ENCODE assay signal across 1 cellular context in genomic region chr16:75559564-75560372, GRCh38.
TF ChIP-seq lines count a peak whose summit lies in the region.

No MANE protein-coding gene starts in this region.

TF ChIP-seq in K562, 482 proteins besides CTCF, POLR2A, EP300 and RAD21 (continued from another document and continues in another):
- TF ChIP-seq YY1 (IDR thresholded peaks at IDR 0.05; ENCODE audit: borderline replicate concordance in 1 of 3, control insufficient read depth in 1 of 3, extremely low read depth in 1 of 3, insufficient read depth in 3 of 3, insufficient read length in 1 of 3, insufficient replicate concordance in 2 of 3, low read depth in 1 of 3, low read length in 2 of 3), result peak in 1 of 3 experiments; percentile 70
- no peak for TF ChIP-seq DLX4 (CRISPR knock-in tag; IDR thresholded peaks at IDR 0.05)
- TF ChIP-seq MBD1 (CRISPR knock-in tag; IDR thresholded peaks at IDR 0.05), result no peak
- 0 out of 2 replicates have a peak, but pooled peaks have one; percentile 44 for TF ChIP-seq KLF16 (IDR thresholded peaks at IDR 0.05)
- no peak for TF ChIP-seq NCOA1 (IDR thresholded peaks at IDR 0.05; ENCODE audit: low read depth)
- TF ChIP-seq BRF2 (IDR thresholded peaks at IDR 0.05; ENCODE audit: borderline replicate concordance, insufficient read depth, insufficient read length), result no peak
- no peak for TF ChIP-seq ZFP91 (CRISPR knock-in tag; IDR thresholded peaks at IDR 0.05)
- TF ChIP-seq KDM1A (IDR thresholded peaks at IDR 0.05), result peak; percentile 73 to 75
- TF ChIP-seq ZNF197 (CRISPR knock-in tag; IDR thresholded peaks at IDR 0.05; ENCODE audit: low read depth), result no peak
- TF ChIP-seq HDAC6 (IDR thresholded peaks at IDR 0.05; ENCODE audit: low read depth, low read length), result no peak
- TF ChIP-seq TFAP4 (CRISPR knock-in tag; IDR thresholded peaks at IDR 0.05; ENCODE audit: borderline replicate concordance), result no peak; the same call in 1 of the 2 replicates
- TF ChIP-seq SNIP1 (IDR thresholded peaks at IDR 0.05; ENCODE audit: low read depth), result no peak
- TF ChIP-seq ZNF436 (CRISPR knock-in tag; IDR thresholded peaks at IDR 0.05), result no peak
- no peak for TF ChIP-seq RBFOX2 (IDR thresholded peaks at IDR 0.05; ENCODE audit: low read depth, low read length)
- TF ChIP-seq FOSL1 (tag; conservative IDR thresholded peaks at IDR 0.05), result no peak
- TF ChIP-seq RFX7 (CRISPR knock-in tag; IDR thresholded peaks at IDR 0.05), result no peak
- TF ChIP-seq BMI1 (IDR thresholded peaks at IDR 0.05; ENCODE audit: low read length), result no peak
- no peak for TF ChIP-seq SMARCB1 (IDR thresholded peaks at IDR 0.05; ENCODE audit: insufficient read length, low read depth)
- TF ChIP-seq MCM2 (IDR thresholded peaks at IDR 0.05; ENCODE audit: low read depth), result no peak
- no peak; a peak in 2 of 4 replicates for TF ChIP-seq MNT (conservative IDR thresholded peaks at IDR 0.05)
- no peak for TF ChIP-seq DMBX1 (CRISPR knock-in tag; IDR thresholded peaks at IDR 0.05; ENCODE audit: borderline replicate concordance)
- peak; percentile 24 for TF ChIP-seq PRDM10 (IDR thresholded peaks at IDR 0.05; ENCODE audit: partially characterized antibody)
- no peak for TF ChIP-seq RUNX1 (IDR thresholded peaks at IDR 0.05; ENCODE audit: low read depth)
- TF ChIP-seq PCBP1 (IDR thresholded peaks at IDR 0.05; ENCODE audit: low read depth, low read length, poor library complexity, severe bottlenecking), result no peak
- no peak for TF ChIP-seq FIP1L1 (IDR thresholded peaks at IDR 0.05; ENCODE audit: low read depth, low read length, poor library complexity, severe bottlenecking)
- TF ChIP-seq MLLT1 (IDR thresholded peaks at IDR 0.05), result 0 out of 4 replicates have a peak, but pooled peaks of 1 of the 2 experiments have one; percentile 17
- TF ChIP-seq HNRNPLL (IDR thresholded peaks at IDR 0.05; ENCODE audit: low read depth, low read length, poor library complexity, severe bottlenecking), result no peak
- no peak for TF ChIP-seq HMG20B (CRISPR knock-in tag; IDR thresholded peaks at IDR 0.05)
- TF ChIP-seq ZKSCAN3 (CRISPR knock-in tag; IDR thresholded peaks at IDR 0.05), result no peak
- peak; percentile 63; the same call in 1 of the 2 replicates for TF ChIP-seq HDAC2 (IDR thresholded peaks at IDR 0.05)
- TF ChIP-seq ZNF318 (IDR thresholded peaks at IDR 0.05; ENCODE audit: borderline replicate concordance in 1 of 2, low read depth in 1 of 2), result no peak
- TF ChIP-seq HNRNPL (IDR thresholded peaks at IDR 0.05; ENCODE audit: low read depth, low read length), result no peak
- 0 out of 3 replicates have a peak, but pooled peaks of 1 of the 2 experiments have one; percentile 32 for TF ChIP-seq CBX3 (IDR thresholded peaks at IDR 0.05; ENCODE audit: borderline replicate concordance in 1 of 2, low read length in 2 of 2)
- no peak for TF ChIP-seq GTF2A2 (tag; IDR thresholded peaks at IDR 0.05)
- peak; percentile 57 for TF ChIP-seq POLR2AphosphoS5 (IDR thresholded peaks at IDR 0.05; ENCODE audit: control insufficient read depth, insufficient read depth, low read depth, low read length)
